ENCODE assay signal across 8 cellular contexts in the genomic region with DNA sequence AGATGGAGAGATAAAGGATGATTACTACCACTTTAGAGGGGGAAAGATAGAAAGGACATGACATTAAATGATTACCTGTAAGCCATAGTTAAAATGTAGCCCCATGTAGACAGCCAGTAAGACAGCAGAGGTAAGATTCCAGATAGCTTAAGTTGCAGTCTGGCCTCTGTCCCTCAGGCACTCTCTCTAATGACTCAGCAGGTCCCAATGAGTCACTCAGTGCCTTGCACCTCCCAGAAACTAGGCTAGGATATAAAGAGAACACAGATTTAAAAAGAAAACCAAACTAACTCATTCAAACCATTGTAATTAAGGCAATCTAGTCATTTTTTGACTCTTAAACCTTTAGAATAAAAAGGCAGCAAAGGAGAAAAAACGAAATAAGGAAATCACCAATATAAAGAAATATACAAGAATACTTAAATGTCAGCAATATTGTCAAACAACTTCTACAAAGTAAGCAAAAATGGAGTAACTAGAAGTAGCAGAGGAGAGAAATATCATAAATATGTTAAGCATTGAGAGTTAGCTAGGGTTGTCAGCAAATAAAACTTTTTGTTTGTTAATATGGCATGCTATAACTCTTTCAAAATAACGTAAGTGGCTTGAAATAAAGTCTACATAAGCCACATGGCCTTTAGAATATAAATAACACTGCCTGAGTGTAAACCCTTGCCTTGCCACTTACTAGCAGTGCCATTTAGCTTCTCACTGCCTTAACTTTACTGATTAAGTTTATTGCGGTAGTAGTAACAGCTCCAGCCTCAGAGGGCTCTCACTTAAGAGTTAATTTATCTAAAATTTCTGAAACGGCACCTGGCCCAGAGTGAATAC. TPM values are rescaled to one million over a fixed set of nuclear protein-coding genes. Genes with fewer than 3 reads are reported as not detected.
DNase-seq lines count a peak whose midpoint lies in the region; ATAC-seq, FAIRE-seq and TF ChIP-seq lines count a peak whose summit lies in the region.

No MANE protein-coding gene starts in this region.

- POLR2A ChIA-PET in IMR-90 (lab: Charles Lee; ENCODE audit: unreplicated experiment): no interaction called here
- POLR2A ChIA-PET in activated CD4-positive, alpha-beta T cell treated with anti-CD3 and anti-CD28 coated beads, Interleukin-2, amount 10 ng/mL, durations not matched to agents 7 days and 5 days (lab: Charles Lee): no interaction called here

- H3K56ac ChIP-seq in IMR-90 (ENCODE audit: extremely low read depth, insufficient read depth, low read length): no peak overlapping the region
- no peak overlapping the region for H3K56ac ChIP-seq in mesendoderm (ENCODE audit: low read length)

- no peaks in the 10 kb centered on the region for H3K36me3 Mint-ChIP-seq in activated CD4-positive, alpha-beta T cell treated with anti-CD3 and anti-CD28 coated beads, Interleukin-2, amount 10 ng/mL, durations not matched to agents 7 days and 5 days (ENCODE audit: low read depth)

- FAIRE-seq in bronchial epithelial cell (lab: Jason Lieb, UNC): peak; percentile 68

- no peak for TF ChIP-seq CTCF in IMR-90 (conservative IDR thresholded peaks at IDR 0.05; ENCODE audit: low read depth, low read length)
- TF ChIP-seq CTCF in bronchial epithelial cell (IDR thresholded peaks at IDR 0.05; ENCODE audit: insufficient read depth, low read length, severe bottlenecking): no peak

- H3K18ac ChIP-seq in IMR-90 (ENCODE audit: low read depth, low read length): no peak overlapping the region
- H3K18ac ChIP-seq in mesendoderm (ENCODE audit: low read length): peak overlapping the region; percentile 94

- dilution Hi-C loops in IMR-90 (cut with HindIII; ENCODE audit: low sequenced_read_pairs, unreplicated experiment): no loop called here

- in situ Hi-C loops in Caki2 (cut with HindIII; ENCODE audit: low pct_unique_long_range_greater_than_20kb, low sequenced_read_pairs) (no loop called here), IMR-90 (cut with MboI; ENCODE audit: low sequenced_read_pairs) (no loop called here)

- H3K79me1 ChIP-seq in IMR-90 (ENCODE audit: low read depth in 1 of 2, low read length in 2 of 2): peaks cover 10 to 29% of the 10 kb centered on the region in 2 experiments
- no peaks in the 10 kb centered on the region for H3K79me1 ChIP-seq in mesendoderm (ENCODE audit: low read length)

- no peak overlapping the region for H3K4ac ChIP-seq in IMR-90 (ENCODE audit: low read depth, low read length)
- H3K4ac ChIP-seq in mesendoderm (ENCODE audit: low read depth, low read length): peak overlapping the region; percentile 52

- no peaks in the 10 kb centered on the region for H3K27me3 Mint-ChIP-seq in activated CD4-positive, alpha-beta T cell treated with anti-CD3 and anti-CD28 coated beads, Interleukin-2, amount 10 ng/mL, durations not matched to agents 7 days and 5 days

- H3K27ac ChIP-seq in IMR-90 (ENCODE audit: insufficient read depth, low read length): no peak overlapping the region
- no peak overlapping the region for H3K27ac ChIP-seq in mesendoderm (ENCODE audit: low read depth, low read length)

- WGBS in IMR-90 (ENCODE audit: extremely low coverage in 2 of 2, insufficient read length in 1 of 2), 2 experiments: no CpG with 5 or more reads among the region's 4 CpGs
- no CpG with 5 or more reads among the region's 4 CpGs for WGBS in mesendoderm (ENCODE audit: extremely low coverage, insufficient coverage, low lambda C conversion rate)

- H3K9ac ChIP-seq in IMR-90 (ENCODE audit: low read depth, low read length) (no peak overlapping the region), mesendoderm (ENCODE audit: low read length) (no peak overlapping the region)

- no peaks in the 10 kb centered on the region for H3K4me1 Mint-ChIP-seq in activated CD4-positive, alpha-beta T cell treated with anti-CD3 and anti-CD28 coated beads, Interleukin-2, amount 10 ng/mL, durations not matched to agents 7 days and 5 days

- peak overlapping the region; percentile 50; the same call in 1 of the 2 replicates for H3K14ac ChIP-seq in IMR-90 (replicated peaks; ENCODE audit: low read depth, low read length)

- ATAC-seq in IMR-90 (ENCODE audit: low read depth) (peak; percentile 79), HG02763 (IDR thresholded peaks at IDR 0.05; ENCODE audit: unreplicated experiment) (no peak)

- H3K9me1 ChIP-seq in IMR-90 (ENCODE audit: insufficient read depth, low read length): peaks cover 4% of the 10 kb centered on the region

- 0 out of 2 replicates have a peak, but pooled peaks have one; percentile 3 for TF ChIP-seq RAD21 in IMR-90 (IDR thresholded peaks at IDR 0.05; ENCODE audit: low read length)

- H2AFZ ChIP-seq in IMR-90 (replicated peaks; ENCODE audit: low read length, poor library complexity): no peak overlapping the region

- H2AK5ac ChIP-seq in IMR-90 (ENCODE audit: low read depth, low read length) (no peak overlapping the region), mesendoderm (ENCODE audit: low read length) (no peak overlapping the region)

- H3K9me3 Mint-ChIP-seq in activated CD4-positive, alpha-beta T cell treated with anti-CD3 and anti-CD28 coated beads, Interleukin-2, amount 10 ng/mL, durations not matched to agents 7 days and 5 days: peaks cover 3% of the 10 kb centered on the region

- no peak overlapping the region for H2BK20ac ChIP-seq in IMR-90 (ENCODE audit: low read depth, low read length)

- no peak overlapping the region for H3K23ac ChIP-seq in IMR-90 (ENCODE audit: low read depth, low read length)
- H3K23ac ChIP-seq in mesendoderm (ENCODE audit: low read length): no peak overlapping the region

- peaks cover 5% of the 10 kb centered on the region; the same call in 1 of the 2 replicates for H3K9me3 ChIP-seq in IMR-90 (ENCODE audit: control insufficient read depth, insufficient read depth, low read length)

- no peaks in the 10 kb centered on the region for H4K20me1 ChIP-seq in IMR-90 (ENCODE audit: insufficient read depth, low read length)

- no peaks in the 10 kb centered on the region for H3K79me2 ChIP-seq in mesendoderm (ENCODE audit: control insufficient read depth, insufficient read depth, low read length)

- TF ChIP-seq POLR2A in IMR-90 (IDR thresholded peaks at IDR 0.05; ENCODE audit: low read depth, low read length): no peak

- H3K27me3 ChIP-seq in IMR-90 (ENCODE audit: control insufficient read depth, insufficient read depth, low read length) (no peaks in the 10 kb centered on the region), bronchial epithelial cell (ENCODE audit: control insufficient read depth, insufficient read depth, low read length) (no peaks in the 10 kb centered on the region), mesendoderm (ENCODE audit: insufficient read depth, low read length, poor library complexity) (no peaks in the 10 kb centered on the region)

- H3K4me3 ChIP-seq in IMR-90 (ENCODE audit: insufficient read depth, low read depth, low read length) (no peak overlapping the region), bronchial epithelial cell (ENCODE audit: low read depth, low read length) (peak overlapping the region; percentile 6), mesendoderm (ENCODE audit: low read length) (no peak overlapping the region)

- H2BK5ac ChIP-seq in IMR-90 (ENCODE audit: low read depth, low read length, poor library complexity, severe bottlenecking) (peak overlapping the region; percentile 67), mesendoderm (ENCODE audit: low read length) (peak overlapping the region; percentile 6)

- no peak overlapping the region for H2AK9ac ChIP-seq in IMR-90 (replicated peaks; ENCODE audit: low read depth, low read length, poor library complexity)

- no peak overlapping the region for H3K4me2 ChIP-seq in IMR-90 (ENCODE audit: low read depth, low read length)
- H3K4me2 ChIP-seq in mesendoderm (ENCODE audit: low read length): no peak overlapping the region

- H4K5ac ChIP-seq in IMR-90 (ENCODE audit: low read depth, low read length) (no peak overlapping the region), mesendoderm (ENCODE audit: low read length) (no peak overlapping the region)

- H2BK120ac ChIP-seq in IMR-90 (ENCODE audit: low read depth, low read length) (no peak overlapping the region; the same call in 1 of the 2 replicates), mesendoderm (ENCODE audit: low read depth, low read length) (no peak overlapping the region)

- H2BK15ac ChIP-seq in IMR-90 (ENCODE audit: low read depth, low read length) (no peak overlapping the region), mesendoderm (replicated peaks; ENCODE audit: low read depth) (no peak overlapping the region)

- DNase-seq in Caki2 (ENCODE audit: low read depth): peak; percentile 60
- DNase-seq in IMR-90: peak; percentile 92
- peak; percentile 98 for DNase-seq in bronchial epithelial cell (ENCODE audit: low read depth)
- DNase-seq in mesendoderm: peak; percentile 96
- no peak for DNase-seq in GF-D8 (lab: John Stamatoyannopoulos, UW)
- DNase-seq in NCI-H2227 treated with DMSO at 0.1 percent for 48 hours (lab: John Stamatoyannopoulos, UW): no peak
- no peak for DNase-seq in activated CD4-positive, alpha-beta T cell treated with anti-CD3 and anti-CD28 coated beads, Interleukin-2, amount 10 ng/mL, durations not matched to agents 7 days and 5 days

- H4K91ac ChIP-seq in IMR-90 (ENCODE audit: insufficient read depth, low read depth, low read length): no peak overlapping the region

- H3K27ac Mint-ChIP-seq in activated CD4-positive, alpha-beta T cell treated with anti-CD3 and anti-CD28 coated beads, Interleukin-2, amount 10 ng/mL, durations not matched to agents 7 days and 5 days: no peak overlapping the region

- H4K8ac ChIP-seq in IMR-90 (ENCODE audit: low read depth in 2 of 2, low read length in 2 of 2) (peak overlapping the region in 1 of 2 experiments; percentile 71; a peak in 1 of 4 replicates), mesendoderm (ENCODE audit: low read depth, low read length) (no peak overlapping the region)

- no TSS peak for BruUV-seq in IMR-90 (replicated peaks; lab: Mats Ljungman, UMichigan)

- H3K36me3 ChIP-seq in IMR-90 (ENCODE audit: control insufficient read depth, insufficient read depth, low read length): peaks cover 1% of the 10 kb centered on the region; the same call in 1 of the 2 replicates
- H3K36me3 ChIP-seq in bronchial epithelial cell (ENCODE audit: control insufficient read depth, insufficient read depth, low read length): peaks cover 2% of the 10 kb centered on the region
- no peaks in the 10 kb centered on the region for H3K36me3 ChIP-seq in mesendoderm (ENCODE audit: control insufficient read depth, insufficient read depth, low read length)

- intact Hi-C loops in IMR-90 (cut with micrococcal nuclease): no loop called here

- H3K4me1 ChIP-seq in IMR-90 (ENCODE audit: control insufficient read depth, insufficient read depth, low read length) (peaks cover 5% of the 10 kb centered on the region; the same call in 1 of the 2 replicates), mesendoderm (ENCODE audit: control insufficient read depth, low read depth, low read length) (no peaks in the 10 kb centered on the region)

- no peak overlapping the region for H3K4me3 Mint-ChIP-seq in activated CD4-positive, alpha-beta T cell treated with anti-CD3 and anti-CD28 coated beads, Interleukin-2, amount 10 ng/mL, durations not matched to agents 7 days and 5 days

- CTCF ChIA-PET in IMR-90 (lab: Yijun Ruan, JAX): no interaction called here
- CTCF ChIA-PET in activated CD4-positive, alpha-beta T cell treated with anti-CD3 and anti-CD28 coated beads, Interleukin-2, amount 10 ng/mL, durations not matched to agents 7 days and 5 days (lab: Charles Lee): no interaction called here

RNA-seq across cellular contexts. Expression of gene SOCS6, which starts 48.5 kb away (rescaled TPM):
- 7.8 and 9.4 TPM in 2 replicates for total RNA-seq in Caki2 (2014; rRNA removed; shearing (Covaris generic); ENCODE audit: low replicate concordance)
- total RNA-seq in IMR-90 (2012; rRNA removed) (53.9 and 57.4 TPM in 2 replicates), bronchial epithelial cell (51.6 and 52.7 TPM in 2 replicates)
- polyA plus RNA-seq in IMR-90 (2012; rRNA removed): 21.3 and 21.8 TPM in 2 replicates
- 8.5 and 13.0 TPM in 2 replicates for polyA plus RNA-seq in IMR-90 (2012; cell fraction: cytosol; rRNA removed)
- polyA plus RNA-seq in IMR-90 (2012; cell fraction: nucleus; rRNA removed; ENCODE audit: low replicate concordance): 11.5 and 16.7 TPM in 2 replicates
- 20.5 TPM for polyA plus RNA-seq in mesendoderm (2013, experiment 1 of 2)
- polyA plus RNA-seq in mesendoderm (2013, experiment 2 of 2): 21.0 TPM
- 1 to 10 TPM; 3.4 to 3.8 TPM for total RNA-seq in activated CD4-positive, alpha-beta T cell treated with anti-CD3 and anti-CD28 coated beads, Interleukin-2, amount 10 ng/mL, durations not matched to agents 7 days and 5 days

Comparison
In these comparisons a context has a peak if more than half of its experiments do, and no peak if none do; other contexts are left out.
1. DNase-seq: peak in Caki2 (single experiment), IMR-90 (single experiment), bronchial epithelial cell (single experiment) and mesendoderm (single experiment); none in GF-D8 (single experiment), NCI-H2227 treated with DMSO at 0.1 percent for 48 hours (single experiment) and activated CD4-positive, alpha-beta T cell treated with anti-CD3 and anti-CD28 coated beads, Interleukin-2, amount 10 ng/mL, durations not matched to agents 7 days and 5 days (single experiment).